8 cellular contexts compared by ENCODE assay signal in genomic region chr16:66483689-66484452, GRCh38. TPM values are rescaled to one million over a fixed set of nuclear protein-coding genes. Genes with fewer than 3 reads are reported as not detected.
DNase-seq lines count a peak whose midpoint lies in the region; ATAC-seq, FAIRE-seq and TF ChIP-seq lines count a peak whose summit lies in the region.

No MANE protein-coding gene starts in this region.

- H3K36me3 ChIP-seq in HepG2 (replicated peaks in 1 of 2; ENCODE audit: control insufficient read depth in 1 of 2, insufficient read depth in 2 of 2, low read length in 2 of 2): no peaks in the 10 kb centered on the region

- intact Hi-C loops in HepG2 (cut with micrococcal nuclease; ENCODE audit: unreplicated experiment): loop anchor here (1.0 to 2.0 kb wide), 4 partner anchors 33 to 127 kb away; no protein-coding TSS in a partner anchor

- ATAC-seq in HG02938 (IDR thresholded peaks at IDR 0.05; ENCODE audit: unreplicated experiment) (peak; percentile 68), HepG2 (peak; percentile 81)

- peak; percentile 97 for TF ChIP-seq RAD21 in HepG2 (CRISPR knock-in tag; IDR thresholded peaks at IDR 0.05)

- no peak overlapping the region for H2AFZ ChIP-seq in HepG2 (ENCODE audit: low read length)

- no peak for TF ChIP-seq POLR2A in HepG2 (IDR thresholded peaks at IDR 0.05; ENCODE audit: insufficient read depth in 1 of 2, low read depth in 2 of 2, low read length in 2 of 2)

- WGBS in HepG2 (ENCODE audit: low lambda C conversion rate): 25% methylated on average over 14 of the region's 14 CpGs

- H3K27ac ChIP-seq in HepG2 (ENCODE audit: extremely low read length, insufficient read depth, low read length): no peak overlapping the region

- peak; percentile 73 for DNase-seq in NCI-H1436 (lab: John Stamatoyannopoulos, UW)
- DNase-seq in NCI-H1436 treated with DMSO at 0.1 percent for 48 hours (lab: John Stamatoyannopoulos, UW): no peak
- peak; percentile 34 for DNase-seq in NCI-H345 treated with DMSO at 0.1 percent for 48 hours (lab: John Stamatoyannopoulos, UW; ENCODE audit: unreplicated experiment)
- DNase-seq in activated CD4-positive, alpha-beta T cell treated with anti-CD3 and anti-CD28 coated beads for 4 hours: peak; percentile 63 to 72
- peak; percentile 77 for DNase-seq in cerebellum (ENCODE audit: low spot score)
- peak; percentile 69 for DNase-seq in HepG2 (ENCODE audit: low spot score)
- DNase-seq in stimulated activated CD4-positive, alpha-beta T cell treated with anti-CD3 and anti-CD28 coated beads, TNF-alpha, amount 100 ng/mL, for 1 hour (ENCODE audit: low read depth in 3 of 3, low spot score in 1 of 3): peak; percentile 32 to 69 (median 41)

- H3K4me2 ChIP-seq in HepG2 (ENCODE audit: low read depth, low read length): no peak overlapping the region

- POLR2A ChIA-PET in HepG2 (lab: Yijun Ruan, JAX): interaction anchor here (1.5 kb wide), 1 partner anchor 77 kb away, joined by 5 read pairs; no protein-coding TSS in a partner anchor

- H3K79me2 ChIP-seq in HepG2 (ENCODE audit: insufficient read depth, low read length): no peaks in the 10 kb centered on the region

- peaks cover 22% of the 10 kb centered on the region for H3K4me1 ChIP-seq in HepG2 (ENCODE audit: insufficient read depth, low read length)

- CTCF ChIA-PET in HepG2 (lab: Yijun Ruan, JAX; ENCODE audit: low intra/inter-chr PET ratio, low total read pairs): interaction anchor here (1.5 to 8.6 kb wide), 4 partner anchors 40 to 141 kb away, joined by 5 to 121 read pairs (median 10); no protein-coding TSS in a partner anchor

- in situ Hi-C loops in HepG2 (cut with HindIII; ENCODE audit: extremely low pct_ligation_motif_present, low pct_unique_long_range_greater_than_20kb): no loop called here

- TF ChIP-seq CTCF in HepG2 (CRISPR knock-in tag; IDR thresholded peaks at IDR 0.05): peak; percentile 98

- no peaks in the 10 kb centered on the region for H3K9me3 ChIP-seq in HepG2 (ENCODE audit: low read length)

- FAIRE-seq in HepG2 (lab: Jason Lieb, UNC): peak; percentile 96

- no peak overlapping the region for H3K4me3 ChIP-seq in HepG2 (replicated peaks in 1 of 3; ENCODE audit: insufficient read depth in 1 of 3, low read depth in 2 of 3, low read length in 3 of 3)

- no peak overlapping the region for H3K9ac ChIP-seq in HepG2 (ENCODE audit: insufficient read depth, low read depth, low read length)

- no TSS peak for BruUV-seq in HepG2 (replicated peaks; lab: Mats Ljungman, UMichigan)

- H3K27me3 ChIP-seq in HepG2 (ENCODE audit: control insufficient read depth in 1 of 2, insufficient read depth in 2 of 2, low read length in 2 of 2): peaks cover 5 to 28% of the 10 kb centered on the region in 2 experiments

- TF ChIP-seq EP300 in HepG2 (IDR thresholded peaks at IDR 0.05; ENCODE audit: low read depth in 2 of 2, low read length in 2 of 2) (no peak), HepG2 (CRISPR knock-in tag; IDR thresholded peaks at IDR 0.05; ENCODE audit: borderline replicate concordance) (no peak)

- H4K20me1 ChIP-seq in HepG2 (ENCODE audit: insufficient read depth, low read length): no peaks in the 10 kb centered on the region

TF ChIP-seq in HepG2, 621 proteins besides CTCF, POLR2A, EP300 and RAD21 (continues in another document):
- TF ChIP-seq, protein P1, sequence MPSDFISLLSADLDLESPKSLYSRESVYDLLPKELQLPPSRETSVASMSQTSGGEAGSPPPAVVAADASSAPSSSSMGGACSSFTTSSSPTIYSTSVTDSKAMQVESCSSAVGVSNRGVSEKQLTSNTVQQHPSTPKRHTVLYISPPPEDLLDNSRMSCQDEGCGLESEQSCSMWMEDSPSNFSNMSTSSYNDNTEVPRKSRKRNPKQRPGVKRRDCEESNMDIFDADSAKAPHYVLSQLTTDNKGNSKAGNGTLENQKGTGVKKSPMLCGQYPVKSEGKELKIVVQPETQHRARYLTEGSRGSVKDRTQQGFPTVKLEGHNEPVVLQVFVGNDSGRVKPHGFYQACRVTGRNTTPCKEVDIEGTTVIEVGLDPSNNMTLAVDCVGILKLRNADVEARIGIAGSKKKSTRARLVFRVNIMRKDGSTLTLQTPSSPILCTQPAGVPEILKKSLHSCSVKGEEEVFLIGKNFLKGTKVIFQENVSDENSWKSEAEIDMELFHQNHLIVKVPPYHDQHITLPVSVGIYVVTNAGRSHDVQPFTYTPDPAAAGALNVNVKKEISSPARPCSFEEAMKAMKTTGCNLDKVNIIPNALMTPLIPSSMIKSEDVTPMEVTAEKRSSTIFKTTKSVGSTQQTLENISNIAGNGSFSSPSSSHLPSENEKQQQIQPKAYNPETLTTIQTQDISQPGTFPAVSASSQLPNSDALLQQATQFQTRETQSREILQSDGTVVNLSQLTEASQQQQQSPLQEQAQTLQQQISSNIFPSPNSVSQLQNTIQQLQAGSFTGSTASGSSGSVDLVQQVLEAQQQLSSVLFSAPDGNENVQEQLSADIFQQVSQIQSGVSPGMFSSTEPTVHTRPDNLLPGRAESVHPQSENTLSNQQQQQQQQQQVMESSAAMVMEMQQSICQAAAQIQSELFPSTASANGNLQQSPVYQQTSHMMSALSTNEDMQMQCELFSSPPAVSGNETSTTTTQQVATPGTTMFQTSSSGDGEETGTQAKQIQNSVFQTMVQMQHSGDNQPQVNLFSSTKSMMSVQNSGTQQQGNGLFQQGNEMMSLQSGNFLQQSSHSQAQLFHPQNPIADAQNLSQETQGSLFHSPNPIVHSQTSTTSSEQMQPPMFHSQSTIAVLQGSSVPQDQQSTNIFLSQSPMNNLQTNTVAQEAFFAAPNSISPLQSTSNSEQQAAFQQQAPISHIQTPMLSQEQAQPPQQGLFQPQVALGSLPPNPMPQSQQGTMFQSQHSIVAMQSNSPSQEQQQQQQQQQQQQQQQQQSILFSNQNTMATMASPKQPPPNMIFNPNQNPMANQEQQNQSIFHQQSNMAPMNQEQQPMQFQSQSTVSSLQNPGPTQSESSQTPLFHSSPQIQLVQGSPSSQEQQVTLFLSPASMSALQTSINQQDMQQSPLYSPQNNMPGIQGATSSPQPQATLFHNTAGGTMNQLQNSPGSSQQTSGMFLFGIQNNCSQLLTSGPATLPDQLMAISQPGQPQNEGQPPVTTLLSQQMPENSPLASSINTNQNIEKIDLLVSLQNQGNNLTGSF (CRISPR knock-in tag; IDR thresholded peaks at IDR 0.05): no peak
- TF ChIP-seq REXO4 (CRISPR knock-in tag; IDR thresholded peaks at IDR 0.05; ENCODE audit: borderline replicate concordance) (no peak), ERF (CRISPR knock-in tag; IDR thresholded peaks at IDR 0.05) (peak; percentile 82; the same call in 1 of the 2 replicates), SRSF4 (IDR thresholded peaks at IDR 0.05; ENCODE audit: low read depth, low read length, poor library complexity, severe bottlenecking) (no peak), ZSCAN5A (CRISPR knock-in tag; IDR thresholded peaks at IDR 0.05; ENCODE audit: borderline replicate concordance) (no peak), ZBTB7A (CRISPR knock-in tag; IDR thresholded peaks at IDR 0.05) (no peak), ZNF264 (CRISPR knock-in tag; IDR thresholded peaks at IDR 0.05) (no peak), KDM5B (CRISPR knock-in tag; IDR thresholded peaks at IDR 0.05; ENCODE audit: borderline replicate concordance) (0 out of 2 replicates have a peak, but pooled peaks have one; percentile 38), ZNF557 (CRISPR knock-in tag; IDR thresholded peaks at IDR 0.05) (no peak), MTA1 (CRISPR knock-in tag; IDR thresholded peaks at IDR 0.05; ENCODE audit: borderline replicate concordance) (no peak), CREM (IDR thresholded peaks at IDR 0.05) (no peak), CREM (CRISPR knock-in tag; IDR thresholded peaks at IDR 0.05) (no peak), IKZF4 (CRISPR knock-in tag; IDR thresholded peaks at IDR 0.05; ENCODE audit: borderline replicate concordance, low read depth, not compliant biosample characterization) (no peak), ZNF746 (CRISPR knock-in tag; IDR thresholded peaks at IDR 0.05) (no peak), ZNF616 (CRISPR knock-in tag; IDR thresholded peaks at IDR 0.05; ENCODE audit: low read depth) (peak; percentile 57; the same call in 1 of the 2 replicates)

RNA-seq across cellular contexts. Expression of gene BEAN1, which starts 56.8 kb away (rescaled TPM):
- total RNA-seq in cerebellum: 5.3 TPM
- 0.29 and 0.53 TPM in 2 replicates for total RNA-seq in HepG2 (2016; rRNA removed; fragmentation: Illumina TruSeq; extraction: Trizol)
- 1.9 TPM in 2 replicates for total RNA-seq in HepG2 (2016; cell fraction: cytosol; rRNA removed; fragmentation: Illumina TruSeq; extraction: Trizol; ENCODE audit: low read depth)
- total RNA-seq in HepG2 (2016; cell fraction: insoluble cytoplasmic fraction; rRNA removed; fragmentation: Illumina TruSeq; extraction: Trizol): 0.25 and 0.54 TPM in 2 replicates
- 0.56 and 1.5 TPM in 2 replicates for total RNA-seq in HepG2 (2016; cell fraction: membrane; rRNA removed; fragmentation: Illumina TruSeq; extraction: Trizol)
- 0.65 TPM in 1 of 2 replicates, not detected in the other for total RNA-seq in HepG2 (2016; cell fraction: nucleus; rRNA removed; fragmentation: Illumina TruSeq; extraction: Trizol)
- 1.4 and 3.9 TPM in 2 replicates for polyA plus RNA-seq in HepG2 (2011; rRNA removed)
- 2.0 and 2.5 TPM in 2 replicates for polyA plus RNA-seq in HepG2 (2011; cell fraction: cytosol; rRNA removed)
- polyA plus RNA-seq in HepG2 (2011; cell fraction: nucleus; rRNA removed): 3.4 and 5.2 TPM in 2 replicates
- polyA plus RNA-seq in HepG2 (2012): 1.6 and 4.4 TPM in 2 replicates
- polyA plus RNA-seq in HepG2 (2016; cell fraction: cytosol; fragmentation: Illumina TruSeq; extraction: Trizol; ENCODE audit: low read depth): 2.9 and 4.2 TPM in 2 replicates
- polyA plus RNA-seq in HepG2 (2016; cell fraction: insoluble cytoplasmic fraction; fragmentation: Illumina TruSeq; extraction: Trizol; ENCODE audit: low read depth): 0.10 TPM in 1 of 2 replicates, not detected in the other
- 2.4 and 2.8 TPM in 2 replicates for polyA plus RNA-seq in HepG2 (2016; cell fraction: membrane; fragmentation: Illumina TruSeq; extraction: Trizol; ENCODE audit: low read depth)
- 0.81 and 1.1 TPM in 2 replicates for polyA plus RNA-seq in HepG2 (2016; cell fraction: nucleus; fragmentation: Illumina TruSeq; extraction: Trizol; ENCODE audit: insufficient read depth, low read depth)
- polyA minus RNA-seq in HepG2 (2011; rRNA and poly(A)+ RNA removed; ENCODE audit: low replicate concordance): 0.21 and 3.5 TPM in 2 replicates
- polyA minus RNA-seq in HepG2 (2011; cell fraction: cytosol; rRNA and poly(A)+ RNA removed): 1.7 TPM in 1 of 2 replicates, not detected in the other
- 1.5 and 1.9 TPM in 2 replicates for polyA minus RNA-seq in HepG2 (2011; cell fraction: nucleus; rRNA and poly(A)+ RNA removed)
